ENCODE assay signal across 27 cellular contexts in genomic region chr12:117882181-117882580, GRCh38.
"Had no signal": no experiment of that assay in that cellular context is flagged by ENCODE, and none has a peak within 500 bp of the region (broad histone marks: within the 10 kb centered on the region; RNA-seq: fewer than 3 reads in every experiment).

No MANE protein-coding gene starts in this region.

- DNase-seq: cortex of kidney; effector memory CD8-positive, alpha-beta T cell; gastrocnemius medialis; heart left ventricle; kidney glomerular epithelial cell; natural killer cell; occipital lobe; ovary; posterior cingulate gyrus; stimulated activated CD4-positive, alpha-beta T cell treated with anti-CD3 and anti-CD28 coated beads, Interleukin-12 subunit alpha, Interleukin-12 subunit beta, amount 100 ng/mL, for 4 hours; stimulated activated CD4-positive, alpha-beta T cell treated with anti-CD3 and anti-CD28 coated beads, Interleukin-1b, Interleukin-23, amount 100 ng/mL, for 48 hours; stimulated activated CD4-positive, alpha-beta T cell treated with anti-CD3 and anti-CD28 coated beads, Interleukin-4, amount 100 ng/mL, for 1 hour; stimulated activated CD8-positive, alpha-beta memory T cell treated with anti-CD3 and anti-CD28 coated beads, Interleukin-4, amount 100 ng/mL, for 48 hours; stimulated activated naive CD4-positive, alpha-beta T cell; stimulated activated naive CD8-positive, alpha-beta T cell treated with anti-CD3 and anti-CD28 coated beads, Interleukin-15, amount 100 ng/mL, for 72 hours; transverse colon; upper lobe of right lung had no signal

- H3K9me3 ChIP-seq: gastrocnemius medialis, heart left ventricle, ovary, right atrium auricular region, suprapubic skin, transverse colon, upper lobe of right lung, vagina had no signal

- H3K27me3 ChIP-seq: hepatocyte, ovary, right atrium auricular region, vagina had no signal

- H3K27ac Mint-ChIP-seq: effector memory CD8-positive, alpha-beta T cell; memory B cell; natural killer cell; stimulated activated naive CD8-positive, alpha-beta T cell treated with anti-CD3 and anti-CD28 coated beads, Interleukin-15, amount 100 ng/mL, for 72 hours had no signal

- H3K4me1 Mint-ChIP-seq: memory B cell; natural killer cell; stimulated activated naive CD8-positive, alpha-beta T cell treated with anti-CD3 and anti-CD28 coated beads, Interleukin-15, amount 100 ng/mL, for 72 hours had no signal

- H3K36me3 ChIP-seq: gastrocnemius medialis, heart left ventricle, ovary, right atrium auricular region, suprapubic skin, transverse colon, upper lobe of right lung, vagina had no signal

- H3K4me3 Mint-ChIP-seq: effector memory CD8-positive, alpha-beta T cell; memory B cell; natural killer cell; stimulated activated naive CD8-positive, alpha-beta T cell treated with anti-CD3 and anti-CD28 coated beads, Interleukin-15, amount 100 ng/mL, for 72 hours had no signal

- FAIRE-seq: endometrium, islet of Langerhans had no signal

- H2AFZ ChIP-seq: hepatocyte had no signal

- ATAC-seq: effector memory CD8-positive, alpha-beta T cell; gastrocnemius medialis; heart left ventricle; natural killer cell; sciatic nerve; stimulated activated naive CD8-positive, alpha-beta T cell treated with anti-CD3 and anti-CD28 coated beads, Interleukin-15, amount 100 ng/mL, for 72 hours had no signal

- H3K4me2 ChIP-seq: hepatocyte, smooth muscle cell had no signal

- H3K27ac ChIP-seq: gastrocnemius medialis, heart left ventricle, hepatocyte, ovary, right atrium auricular region, suprapubic skin, transverse colon, upper lobe of right lung, vagina had no signal

- H3K36me3 Mint-ChIP-seq: memory B cell, natural killer cell had no signal

- H3K79me2 ChIP-seq: hepatocyte had no signal

- H3K4me1 ChIP-seq: gastrocnemius medialis, heart left ventricle, right atrium auricular region, suprapubic skin, transverse colon, upper lobe of right lung, vagina had no signal

- H3K4me3 ChIP-seq: gastrocnemius medialis, heart left ventricle, hepatocyte, lung, ovary, right atrium auricular region, smooth muscle cell, suprapubic skin, transverse colon, upper lobe of right lung, vagina had no signal
